ENCODE assay signal across 9 cellular contexts in the genomic region with DNA sequence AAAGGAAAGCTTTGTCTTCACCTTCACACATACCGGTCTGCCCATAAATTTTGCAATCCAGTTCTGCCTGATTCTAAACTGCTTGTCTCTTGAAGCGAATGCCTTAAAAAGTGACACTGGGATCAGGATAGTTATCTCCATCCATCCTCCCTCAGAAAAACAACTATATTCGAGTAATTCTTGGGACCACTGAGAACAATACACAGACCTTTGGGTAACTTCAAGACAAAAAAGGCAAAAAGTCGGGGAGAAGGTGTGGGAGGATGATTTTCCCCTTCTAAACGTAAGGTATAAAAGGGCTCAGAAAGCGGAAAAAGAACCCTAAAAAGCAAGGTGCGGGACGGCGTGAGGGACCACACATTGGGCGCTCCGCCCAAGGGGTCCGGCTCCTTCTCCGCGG. TPM values are rescaled to one million over a fixed set of nuclear protein-coding genes. Genes with fewer than 3 reads are reported as not detected.
DNase-seq lines count a peak whose midpoint lies in the region; ATAC-seq, FAIRE-seq and TF ChIP-seq lines count a peak whose summit lies in the region.
"Not testable (repeated sequence)": the region's sequence is repeated elsewhere in the genome, so short reads cannot be mapped to it uniquely, and the experiment has no call there.
"Had no signal": no experiment of that assay in that cellular context is flagged by ENCODE, and none has a peak within 500 bp of the region (broad histone marks: within the 10 kb centered on the region; RNA-seq: fewer than 3 reads in every experiment).

No MANE protein-coding gene starts in this region.

- not testable (repeated sequence) for H3K4me1 ChIP-seq in SK-N-SH (ENCODE audit: control insufficient read depth in 1 of 2, insufficient read depth in 2 of 2, low read depth in 1 of 2, low read length in 1 of 2); neuron (ENCODE audit: insufficient read depth, low read length)
- peaks cover 11% of the 10 kb centered on the region for H3K4me1 ChIP-seq in suprapubic skin

- H3K9me3 ChIP-seq in SK-N-SH; iPS-18c (ENCODE audit: control insufficient read depth, insufficient read depth, low read length); neuron (ENCODE audit: low read length); suprapubic skin: not testable (repeated sequence)

- not testable (repeated sequence) for H3K9me2 ChIP-seq in SK-N-SH

- FAIRE-seq in GM12892 (lab: Jason Lieb, UNC) (peak; percentile 9), endometrium (lab: Jason Lieb, UNC) (peak; percentile 80)

- H3K9ac ChIP-seq in SK-N-SH, result not testable (repeated sequence)

- not testable (repeated sequence) for TF ChIP-seq CTCF in SK-N-SH (IDR thresholded peaks at IDR 0.05); suprapubic skin (IDR thresholded peaks at IDR 0.05)

- H3K4me1 Mint-ChIP-seq in activated naive CD8-positive, alpha-beta T cell treated with anti-CD3 and anti-CD28 coated beads, Interleukin-2, amount 50 U/mL, for 24 hours, result peaks cover 19% of the 10 kb centered on the region

- not testable (repeated sequence) for TF ChIP-seq POLR2A in GM12892 (IDR thresholded peaks at IDR 0.05; ENCODE audit: low read depth, low read length); suprapubic skin (IDR thresholded peaks at IDR 0.05)

- not testable (repeated sequence) for H3K27ac ChIP-seq in SK-N-SH (ENCODE audit: low read depth in 2 of 2, low read length in 1 of 2); suprapubic skin

- CTCF ChIA-PET in SK-N-SH (lab: Yijun Ruan, JAX), result not testable (repeated sequence)

- peak; percentile 4 for ATAC-seq in HG02571 (IDR thresholded peaks at IDR 0.05; ENCODE audit: unreplicated experiment)
- ATAC-seq in activated naive CD8-positive, alpha-beta T cell treated with anti-CD3 and anti-CD28 coated beads, Interleukin-2, amount 50 U/mL, for 24 hours, result peak; percentile 8

- H3K36me3 ChIP-seq in SK-N-SH (replicated peaks in 1 of 2; ENCODE audit: control insufficient read depth in 1 of 2, insufficient read depth in 2 of 2, low read length in 1 of 2); neuron (ENCODE audit: insufficient read depth, low read length); suprapubic skin: not testable (repeated sequence)

- not testable (repeated sequence) for H3K9me3 Mint-ChIP-seq in activated naive CD8-positive, alpha-beta T cell treated with anti-CD3 and anti-CD28 coated beads, Interleukin-2, amount 50 U/mL, for 24 hours

- not testable (repeated sequence) for H3K79me2 ChIP-seq in SK-N-SH (ENCODE audit: insufficient read depth)

- H3K36me3 Mint-ChIP-seq in activated naive CD8-positive, alpha-beta T cell treated with anti-CD3 and anti-CD28 coated beads, Interleukin-2, amount 50 U/mL, for 24 hours (ENCODE audit: low read depth), result not testable (repeated sequence)

- H2AFZ ChIP-seq in SK-N-SH (ENCODE audit: low read depth), result peak overlapping the region; percentile 92
- peak overlapping the region; percentile 46 for H2AFZ ChIP-seq in neuron (ENCODE audit: low read depth, low read length)

- TF ChIP-seq EP300 in SK-N-SH (IDR thresholded peaks at IDR 0.05; ENCODE audit: borderline replicate concordance in 1 of 2, low read depth in 1 of 2, low read length in 1 of 2); suprapubic skin (IDR thresholded peaks at IDR 0.05): not testable (repeated sequence)

- not testable (repeated sequence) for H3K27me3 ChIP-seq in SK-N-SH (ENCODE audit: insufficient read depth); neuron (ENCODE audit: insufficient read depth, low read length); suprapubic skin

- H3K4me3 Mint-ChIP-seq in activated naive CD8-positive, alpha-beta T cell treated with anti-CD3 and anti-CD28 coated beads, Interleukin-2, amount 50 U/mL, for 24 hours, result peak overlapping the region; percentile 67

- TF ChIP-seq RAD21 in SK-N-SH (IDR thresholded peaks at IDR 0.05; ENCODE audit: low read length), result not testable (repeated sequence)

- peaks cover 19% of the 10 kb centered on the region for H3K27me3 Mint-ChIP-seq in activated naive CD8-positive, alpha-beta T cell treated with anti-CD3 and anti-CD28 coated beads, Interleukin-2, amount 50 U/mL, for 24 hours

- H3K4me3 ChIP-seq in SK-N-SH (ENCODE audit: low read depth in 2 of 2, low read length in 1 of 2) (peak overlapping the region; percentile 45 to 47), iPS-18c (ENCODE audit: insufficient read depth, low read depth, low read length) (peak overlapping the region; percentile 11; the same call in 1 of the 2 replicates), neuron (ENCODE audit: low read length) (peak overlapping the region; percentile 67), suprapubic skin (peak overlapping the region; percentile 44)

- not testable (repeated sequence) for H4K20me1 ChIP-seq in SK-N-SH (ENCODE audit: insufficient read depth)

- not testable (repeated sequence) for H3K27ac Mint-ChIP-seq in activated naive CD8-positive, alpha-beta T cell treated with anti-CD3 and anti-CD28 coated beads, Interleukin-2, amount 50 U/mL, for 24 hours

- peak overlapping the region; percentile 60 for H3K4me2 ChIP-seq in SK-N-SH

- 22% methylated on average over 7 of the region's 14 CpGs for WGBS in SK-N-SH (ENCODE audit: low lambda C conversion rate)
- 12% methylated on average over 6 of the region's 14 CpGs for WGBS in suprapubic skin

- POLR2A ChIA-PET in SK-N-SH (lab: Yijun Ruan, JAX), result not testable (repeated sequence)

- DNase-seq in GM12892 (ENCODE audit: insufficient read length); SK-N-SH; activated naive CD8-positive, alpha-beta T cell treated with anti-CD3 and anti-CD28 coated beads, Interleukin-2, amount 50 U/mL, for 24 hours; suprapubic skin (ENCODE audit: low spot score in 2 of 2): not testable (repeated sequence)

- peaks cover 21% of the 10 kb centered on the region for H3F3A ChIP-seq in SK-N-SH (replicated peaks; ENCODE audit: insufficient read depth)

RNA-seq across cellular contexts. Expression of gene IQUB, which starts 2.1 kb away (rescaled TPM):
- polyA plus RNA-seq in GM12892 (2012; ENCODE audit: missing spikeins), result 0.15 TPM
- 0.10 and 0.11 TPM in 2 replicates for polyA plus RNA-seq in SK-N-SH (2012; rRNA removed)
- polyA plus RNA-seq in SK-N-SH (2012; cell fraction: cytosol; rRNA removed), result 0.13 and 0.15 TPM in 2 replicates
- 0.09 and 0.26 TPM in 2 replicates for polyA plus RNA-seq in SK-N-SH (2012; cell fraction: nucleus; rRNA removed)
- total RNA-seq in suprapubic skin, result 1 to 10 TPM in 2 of 4 donors, under 1 TPM in 2; 0.24 to 1.1 (median 0.71) TPM
- total RNA-seq: esophagus mucosa had no signal

RNA-seq across cellular contexts. Expression of gene NDUFA5, which starts 25.3 kb away (rescaled TPM):
- polyA plus RNA-seq in GM12892 (2012; ENCODE audit: missing spikeins), result 71.0 TPM
- 10.9 and 14.6 TPM in 2 replicates for polyA plus RNA-seq in SK-N-SH (2012; rRNA removed)
- polyA plus RNA-seq in SK-N-SH (2012; cell fraction: cytosol; rRNA removed), result 20.3 and 38.9 TPM in 2 replicates
- 2.5 and 7.4 TPM in 2 replicates for polyA plus RNA-seq in SK-N-SH (2012; cell fraction: nucleus; rRNA removed)
- 10 to 100 TPM; 21.3 to 34.8 (median 30.3) TPM for total RNA-seq in suprapubic skin

Comparison
In these comparisons a context has a peak if more than half of its experiments do, and no peak if none do; other contexts are left out.
1. H3K4me3 ChIP-seq: peak in every context shown above with its lines; median percentile 67 in neuron; 46 in SK-N-SH; 44 in suprapubic skin; 11 in iPS-18c.